Comparison of ENCODE assay signal across 22 cellular contexts in genomic region chr1:237962985-237963384, GRCh38.
"Had no signal": no experiment of that assay in that cellular context is flagged by ENCODE, and none has a peak within 500 bp of the region (broad histone marks: within the 10 kb centered on the region; RNA-seq: fewer than 3 reads in every experiment).

No MANE protein-coding gene starts in this region.

- H3K9me3 ChIP-seq: esophagus muscularis mucosa, gastroesophageal sphincter, heart left ventricle, left lung, lower lobe of right lung, mucosa of descending colon had no signal

- H3K4me2 ChIP-seq: hepatocyte had no signal

- H3K36me3 ChIP-seq: esophagus muscularis mucosa, gastroesophageal sphincter, heart left ventricle, left lung, lower lobe of right lung had no signal

- H2AFZ ChIP-seq: hepatocyte had no signal

- H3K27me3 ChIP-seq: dorsolateral prefrontal cortex, esophagus muscularis mucosa, foreskin keratinocyte, gastroesophageal sphincter, heart left ventricle, hepatocyte, left lung had no signal

- DNase-seq: dermis blood vessel endothelial cell; dorsolateral prefrontal cortex; effector CD4-positive, alpha-beta T cell; effector memory CD4-positive, alpha-beta T cell; foreskin keratinocyte; heart left ventricle; hypothalamus; immature natural killer cell; islet precursor cell; kidney; kidney glomerular epithelial cell; left lung; left ventricle myocardium superior; lower lobe of right lung; mesenchymal stem cell; mucosa of descending colon; naive B cell had no signal

- H3K4me3 Mint-ChIP-seq: immature natural killer cell, mesothelial cell of epicardium, naive B cell had no signal

- H3K36me3 Mint-ChIP-seq: immature natural killer cell, mesothelial cell of epicardium, naive B cell had no signal

- H3K27ac Mint-ChIP-seq: immature natural killer cell, mesothelial cell of epicardium had no signal

- H3K9me3 Mint-ChIP-seq: mesothelial cell of epicardium had no signal

- H3K27me3 Mint-ChIP-seq: naive B cell had no signal

- H3K27ac ChIP-seq: coronary artery, dorsolateral prefrontal cortex, esophagus muscularis mucosa, foreskin keratinocyte, gastroesophageal sphincter, heart left ventricle, hepatocyte, left lung, lower lobe of right lung had no signal

- H3K4me1 Mint-ChIP-seq: immature natural killer cell, mesothelial cell of epicardium, naive B cell had no signal

- H3K79me2 ChIP-seq: hepatocyte had no signal

- ATAC-seq: foreskin keratinocyte, gastroesophageal sphincter, heart left ventricle, left lung, left ventricle myocardium superior, lower lobe of right lung, mucosa of descending colon had no signal

- H3K4me3 ChIP-seq: coronary artery, dorsolateral prefrontal cortex, esophagus muscularis mucosa, gastroesophageal sphincter, heart left ventricle, hepatocyte, left lung, lower lobe of right lung, mucosa of descending colon had no signal

- H3K4me1 ChIP-seq: esophagus muscularis mucosa, foreskin keratinocyte, gastroesophageal sphincter, heart left ventricle, left lung, lower lobe of right lung had no signal
